Comparison of ENCODE assay signal across 7 cellular contexts in genomic region chr3:48472673-48472922, GRCh38. TPM values are rescaled to one million over a fixed set of nuclear protein-coding genes. Genes with fewer than 3 reads are reported as not detected.
DNase-seq lines count a peak whose midpoint lies in the region; ATAC-seq and TF ChIP-seq lines count a peak whose summit lies in the region.

No MANE protein-coding gene starts in this region.

- WGBS in GM23248 (ENCODE audit: low coverage in 1 of 2, low lambda C conversion rate in 2 of 2, missing lambda C conversion rate in 2 of 2), 2 experiments, result 0 to 1% methylated on average over 5 of the region's 5 CpGs

- H3K4me2 ChIP-seq in GM23248 (ENCODE audit: unreplicated experiment), result peak overlapping the region; percentile 75
- H3K4me2 ChIP-seq in PC-3 (ENCODE audit: low read length), result peak overlapping the region; percentile 97

- TSS peak; percentile 80 for BruUV-seq in PC-3 (replicated peaks; lab: Mats Ljungman, UMichigan)

- H3K36me3 ChIP-seq in GM23248 (ENCODE audit: low read depth) (peaks cover 5% of the 10 kb centered on the region; the same call in 1 of the 2 replicates), PC-3 (ENCODE audit: low read depth, low read length) (peaks cover 3% of the 10 kb centered on the region; the same call in 1 of the 2 replicates), neutrophil (peaks cover 30% of the 10 kb centered on the region)

- peak overlapping the region; percentile 93 for H3K27ac ChIP-seq in GM23248
- H3K27ac ChIP-seq in PC-3 (ENCODE audit: low read length), result peak overlapping the region; percentile 92
- H3K27ac ChIP-seq in neutrophil, result peak overlapping the region; percentile 95

- peak overlapping the region; percentile 85 for H3K4me3 ChIP-seq in GM23248
- H3K4me3 ChIP-seq in PC-3 (ENCODE audit: low read length), result peak overlapping the region; percentile 79
- H3K4me3 ChIP-seq in epithelial cell of proximal tubule (ENCODE audit: low read depth, low read length), result peak overlapping the region; percentile 89
- H3K4me3 ChIP-seq in neutrophil (ENCODE audit: low read depth in 1 of 2, low read length in 1 of 2), result peak overlapping the region; percentile 69 to 73

- H3K9me3 ChIP-seq in GM23248 (ENCODE audit: low read depth) (no peaks in the 10 kb centered on the region), PC-3 (ENCODE audit: low read length) (no peaks in the 10 kb centered on the region), neutrophil (no peaks in the 10 kb centered on the region)

- H3K4me1 ChIP-seq in GM23248 (ENCODE audit: insufficient read depth), result peaks cover 15% of the 10 kb centered on the region
- peaks cover 23% of the 10 kb centered on the region for H3K4me1 ChIP-seq in PC-3 (ENCODE audit: insufficient read depth, low read length)
- peaks cover 29 to 34% of the 10 kb centered on the region in 2 experiments for H3K4me1 ChIP-seq in neutrophil (ENCODE audit: control insufficient read depth in 1 of 2, insufficient read depth in 1 of 2, low read depth in 1 of 2, low read length in 1 of 2)

- intact Hi-C loops in PC-3 (cut with micrococcal nuclease), result loop anchor here (2.0 kb wide), 1 partner anchor 34 kb away; no protein-coding TSS in a partner anchor

- H3K9ac ChIP-seq in GM23248, result peak overlapping the region; percentile 92
- H3K9ac ChIP-seq in PC-3 (ENCODE audit: low read length), result peak overlapping the region; percentile 92

- H3K9me2 ChIP-seq in GM23248 (ENCODE audit: insufficient read depth) (no peaks in the 10 kb centered on the region), PC-3 (replicated peaks; ENCODE audit: low read length) (no peaks in the 10 kb centered on the region)

- in situ Hi-C loops in GM23248 (cut with MboI), result no loop called here

- POLR2A ChIA-PET in PC-3 (lab: Charles Lee; ENCODE audit: unreplicated experiment), result interaction anchor here (1.9 kb wide), 1 partner anchor 85 kb away, joined by 10 read pairs; the partner anchor contains the start of gene PFKFB4

- DNase-seq in GM23248 (no peak), PC-3 (peak; percentile 65), epithelial cell of proximal tubule (ENCODE audit: low read depth) (no peak), DMS79 treated with DMSO at 0.1 percent for 48 hours (lab: John Stamatoyannopoulos, UW) (no peak), AML-193 (lab: John Stamatoyannopoulos, UW) (no peak), DMS153 treated with DMSO at 0.1 percent for 48 hours (lab: John Stamatoyannopoulos, UW; ENCODE audit: unreplicated experiment) (no peak)

- TF ChIP-seq CTCF in PC-3 (conservative IDR thresholded peaks at IDR 0.05; ENCODE audit: low read depth, low read length) (no peak), epithelial cell of proximal tubule (conservative IDR thresholded peaks at IDR 0.05; ENCODE audit: low read depth, low read length) (no peak), neutrophil (IDR thresholded peaks at IDR 0.05) (no peak)

- CTCF ChIA-PET in PC-3 (lab: Charles Lee), result interaction anchor here (1.2 kb wide), 1 partner anchor 85 kb away, joined by 4 read pairs; no protein-coding TSS in a partner anchor

- H2AFZ ChIP-seq in GM23248 (peak overlapping the region; percentile 77), PC-3 (ENCODE audit: low read length) (peak overlapping the region; percentile 84)

- H3K79me2 ChIP-seq in GM23248 (ENCODE audit: insufficient read depth), result peaks cover 51% of the 10 kb centered on the region
- peaks cover 53% of the 10 kb centered on the region for H3K79me2 ChIP-seq in PC-3 (ENCODE audit: low read length)

- peaks cover 9% of the 10 kb centered on the region; the same call in 1 of the 2 replicates for H3F3A ChIP-seq in GM23248 (ENCODE audit: insufficient read depth)
- peaks cover 6% of the 10 kb centered on the region for H3F3A ChIP-seq in PC-3 (ENCODE audit: low read length, unreplicated experiment)

- H3K27me3 ChIP-seq in GM23248 (replicated peaks; ENCODE audit: insufficient read depth), result no peaks in the 10 kb centered on the region
- H3K27me3 ChIP-seq in PC-3 (ENCODE audit: low read length), result no peaks in the 10 kb centered on the region
- no peaks in the 10 kb centered on the region for H3K27me3 ChIP-seq in neutrophil

- peak; percentile 45 for ATAC-seq in PC-3

- H4K20me1 ChIP-seq in GM23248 (ENCODE audit: insufficient read depth) (no peaks in the 10 kb centered on the region), PC-3 (ENCODE audit: low read length) (no peaks in the 10 kb centered on the region)

RNA-seq across cellular contexts. Expression of gene ATRIP, which starts 26.1 kb away (rescaled TPM):
- total RNA-seq in GM23248 (2014; rRNA removed; shearing (Covaris generic)), result 8.4 and 9.5 TPM in 2 replicates
- polyA plus RNA-seq in GM23248 (2016; fragmentation: Nextera tagmentation; extraction: Ambion mirVana), result 4.2 and 4.6 TPM in 2 replicates
- total RNA-seq in PC-3 (2014; rRNA removed) (13.9 and 16.1 TPM in 2 replicates), epithelial cell of proximal tubule (5.9 and 9.8 TPM in 2 replicates)

RNA-seq across cellular contexts. Expression of gene SHISA5, which starts 31.4 kb away (rescaled TPM):
- 153 and 154 TPM in 2 replicates for total RNA-seq in GM23248 (2014; rRNA removed; shearing (Covaris generic))
- 215 and 223 TPM in 2 replicates for polyA plus RNA-seq in GM23248 (2016; fragmentation: Nextera tagmentation; extraction: Ambion mirVana)
- 159 and 164 TPM in 2 replicates for total RNA-seq in PC-3 (2014; rRNA removed)
- total RNA-seq in epithelial cell of proximal tubule, result 188 and 209 TPM in 2 replicates

RNA-seq across cellular contexts. Expression of gene TMA7, which starts 32.5 kb away (rescaled TPM):
- total RNA-seq in GM23248 (2014; rRNA removed; shearing (Covaris generic)), result 150 and 244 TPM in 2 replicates
- polyA plus RNA-seq in GM23248 (2016; fragmentation: Nextera tagmentation; extraction: Ambion mirVana), result 535 and 552 TPM in 2 replicates
- total RNA-seq in PC-3 (2014; rRNA removed), result 517 and 618 TPM in 2 replicates
- total RNA-seq in epithelial cell of proximal tubule, result 573 and 687 TPM in 2 replicates

RNA-seq across cellular contexts. Expression of gene CCDC51, which starts 32.7 kb away (rescaled TPM):
- total RNA-seq in GM23248 (2014; rRNA removed; shearing (Covaris generic)), result 10.1 and 10.6 TPM in 2 replicates
- 14.0 and 14.9 TPM in 2 replicates for polyA plus RNA-seq in GM23248 (2016; fragmentation: Nextera tagmentation; extraction: Ambion mirVana)
- total RNA-seq in PC-3 (2014; rRNA removed) (27.8 and 30.9 TPM in 2 replicates), epithelial cell of proximal tubule (22.0 and 26.9 TPM in 2 replicates)

RNA-seq across cellular contexts. Expression of gene PLXNB1, which starts 42.7 kb away (rescaled TPM):
- 5.5 and 8.0 TPM in 2 replicates for total RNA-seq in GM23248 (2014; rRNA removed; shearing (Covaris generic))
- 3.3 and 4.9 TPM in 2 replicates for polyA plus RNA-seq in GM23248 (2016; fragmentation: Nextera tagmentation; extraction: Ambion mirVana)
- total RNA-seq in PC-3 (2014; rRNA removed) (31.8 and 35.4 TPM in 2 replicates), epithelial cell of proximal tubule (75.7 and 106 TPM in 2 replicates)
